8 cellular contexts compared by ENCODE assay signal in the genomic region with DNA sequence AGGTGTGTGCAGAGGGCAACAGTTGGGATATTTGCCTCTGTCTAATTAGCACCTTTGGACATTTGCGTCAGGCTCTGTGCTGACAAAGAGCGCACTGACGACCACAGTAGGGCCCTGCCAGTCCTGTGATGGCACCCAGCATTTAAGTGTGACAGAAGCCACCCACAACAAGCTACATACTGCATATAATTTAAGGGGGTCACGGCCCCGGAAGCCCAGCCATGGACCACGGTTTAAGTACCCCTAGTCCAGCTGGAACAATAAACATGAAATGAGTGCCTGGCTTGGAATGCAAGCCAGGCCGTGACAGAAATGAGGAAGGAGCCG. TPM values are rescaled to one million over a fixed set of nuclear protein-coding genes. Genes with fewer than 3 reads are reported as not detected.
DNase-seq lines count a peak whose midpoint lies in the region; ATAC-seq and TF ChIP-seq lines count a peak whose summit lies in the region.

No MANE protein-coding gene starts in this region.

- no peaks in the 10 kb centered on the region for H3K9me3 Mint-ChIP-seq in activated T-cell treated with anti-CD3 and anti-CD28 coated beads, Interleukin-2, amount 50 U/mL, for 72 hours

- H3K9me3 ChIP-seq in HUES64 (ENCODE audit: insufficient read depth, low read depth, low read length) (no peaks in the 10 kb centered on the region), lower lobe of right lung (no peaks in the 10 kb centered on the region), tibial nerve (no peaks in the 10 kb centered on the region)

- peak overlapping the region; percentile 92 for H3K9ac ChIP-seq in HUES64 (ENCODE audit: low read depth, low read length)

- H3K4me1 ChIP-seq in HUES64 (ENCODE audit: insufficient read depth, low read length) (no peaks in the 10 kb centered on the region), lower lobe of right lung (peaks cover 22% of the 10 kb centered on the region), tibial nerve (peaks cover 0 to 29% (median 11%) of the 10 kb centered on the region in 4 donors)

- H3K4me3 ChIP-seq in HUES64 (ENCODE audit: low read length) (peak overlapping the region; percentile 78), lower lobe of right lung (peak overlapping the region; percentile 85), tibial nerve (peak overlapping the region; percentile 56 to 76 (median 64))

- 29% methylated on average over 8 of the region's 8 CpGs for WGBS in HUES64
- WGBS in tibial nerve, 2 donors = 6 to 18% methylated on average over 8 of the region's 8 CpGs

- H3K36me3 Mint-ChIP-seq in activated T-cell treated with anti-CD3 and anti-CD28 coated beads, Interleukin-2, amount 50 U/mL, for 72 hours (ENCODE audit: insufficient read depth in 2 of 2) = peaks cover 0 to 4% of the 10 kb centered on the region in 2 donors

- DNase-seq in activated T-cell treated with anti-CD3 and anti-CD28 coated beads, Interleukin-2, amount 50 U/mL, for 72 hours = peak; percentile 30 to 37
- DNase-seq in activated T-cell treated with anti-CD3 and anti-CD28 coated beads, Interleukin-2, amount 50 U/mL, for 1 hour = no peak
- DNase-seq in T47D (ENCODE audit: low read depth in 1 of 2, low spot score in 1 of 2) (peak; percentile 11 to 30), lower lobe of right lung (no peak), tibial nerve (ENCODE audit: low spot score in 2 of 2) (no peak), COLO668 (lab: John Stamatoyannopoulos, UW; ENCODE audit: unreplicated experiment) (no peak)

- peak; percentile 9 to 10 for ATAC-seq in activated T-cell treated with anti-CD3 and anti-CD28 coated beads, Interleukin-2, amount 50 U/mL, for 72 hours (replicated peaks in 1 of 2)
- ATAC-seq in lower lobe of right lung (peak in 1 of 2 donors; percentile 15), GM19463 (IDR thresholded peaks at IDR 0.05; ENCODE audit: unreplicated experiment) (no peak)

- in situ Hi-C loops in T47D (cut with HindIII; ENCODE audit: low pct_unique_long_range_greater_than_20kb, low sequenced_read_pairs) = no loop called here

- H3K4me1 Mint-ChIP-seq in activated T-cell treated with anti-CD3 and anti-CD28 coated beads, Interleukin-2, amount 50 U/mL, for 72 hours (ENCODE audit: low read depth) = peaks cover 33% of the 10 kb centered on the region

- no peak for TF ChIP-seq POLR2A in tibial nerve (IDR thresholded peaks at IDR 0.05)

- intact Hi-C loops in lower lobe of right lung (cut with DNase I) = no loop called here

- peak overlapping the region; percentile 92 to 98 for H3K4me3 Mint-ChIP-seq in activated T-cell treated with anti-CD3 and anti-CD28 coated beads, Interleukin-2, amount 50 U/mL, for 72 hours

- H3K27me3 Mint-ChIP-seq in activated T-cell treated with anti-CD3 and anti-CD28 coated beads, Interleukin-2, amount 50 U/mL, for 72 hours (ENCODE audit: low read depth) = peaks cover 41% of the 10 kb centered on the region

- peak overlapping the region; percentile 97 for H3K27ac Mint-ChIP-seq in activated T-cell treated with anti-CD3 and anti-CD28 coated beads, Interleukin-2, amount 50 U/mL, for 72 hours

- peaks cover 34% of the 10 kb centered on the region for H3K27me3 ChIP-seq in HUES64 (ENCODE audit: insufficient read depth, low read length)
- no peaks in the 10 kb centered on the region for H3K27me3 ChIP-seq in lower lobe of right lung (ENCODE audit: low read depth)
- no peaks in the 10 kb centered on the region for H3K27me3 ChIP-seq in tibial nerve

- peak overlapping the region; percentile 94 for H3K27ac ChIP-seq in HUES64 (ENCODE audit: low read depth, low read length)
- peak overlapping the region; percentile 98 for H3K27ac ChIP-seq in lower lobe of right lung
- peak overlapping the region; percentile 88 to 99 (median 95) for H3K27ac ChIP-seq in tibial nerve

- H3K36me3 ChIP-seq in HUES64 (ENCODE audit: insufficient read depth, low read length) (no peaks in the 10 kb centered on the region), lower lobe of right lung (no peaks in the 10 kb centered on the region), tibial nerve (no peaks in the 10 kb centered on the region)

- TF ChIP-seq CTCF in lower lobe of right lung (IDR thresholded peaks at IDR 0.05) (no peak), tibial nerve (IDR thresholded peaks at IDR 0.05) (no peak)

- no peak for TF ChIP-seq EP300 in tibial nerve (IDR thresholded peaks at IDR 0.05)

RNA-seq across cellular contexts. Expression of a gene that starts 16.8 kb away (rescaled TPM):
- total RNA-seq in activated T-cell treated with anti-CD3 and anti-CD28 coated beads, Interleukin-2, amount 50 U/mL, for 72 hours = 100 to 1,000 TPM; 300 to 335 TPM
- 143 TPM for polyA plus RNA-seq in HUES64 (2013, experiment 1 of 2)
- 146 TPM for polyA plus RNA-seq in HUES64 (2013, experiment 2 of 2)
- total RNA-seq in lower lobe of right lung (437 TPM), tibial nerve (100 to 1,000 TPM; 506 to 690 (median 631) TPM)

Comparison
In these comparisons a context has a peak if more than half of its experiments do, and no peak if none do; other contexts are left out.
1. DNase-seq: peak in activated T-cell treated with anti-CD3 and anti-CD28 coated beads, Interleukin-2, amount 50 U/mL, for 72 hours (2 of 2) and T47D (2 of 2); none in activated T-cell treated with anti-CD3 and anti-CD28 coated beads, Interleukin-2, amount 50 U/mL, for 1 hour (single experiment), lower lobe of right lung (single experiment), tibial nerve (0 of 2) and COLO668 (single experiment).
2. Peak in every context shown above with its lines, with median percentiles within 50 percentile points of each other: H3K27ac ChIP-seq and H3K4me3 ChIP-seq.